In genomic region chr15:73915085-73915484, GRCh38 we compare ENCODE assay signal across 1 cellular context.
TF ChIP-seq lines count a peak whose summit lies in the region.

No MANE protein-coding gene starts in this region.

TF ChIP-seq in HEK293, 187 proteins besides CTCF, POLR2A, EP300 and RAD21 (continued from another document):
- 0 out of 2 replicates have a peak, but pooled peaks have one; percentile 7 for TF ChIP-seq PRDM1 (tag by site-specific recombination; IDR thresholded peaks at IDR 0.05)
- TF ChIP-seq ZNF2 (tag by site-specific recombination; IDR thresholded peaks at IDR 0.05): no peak
- TF ChIP-seq, protein P1, sequence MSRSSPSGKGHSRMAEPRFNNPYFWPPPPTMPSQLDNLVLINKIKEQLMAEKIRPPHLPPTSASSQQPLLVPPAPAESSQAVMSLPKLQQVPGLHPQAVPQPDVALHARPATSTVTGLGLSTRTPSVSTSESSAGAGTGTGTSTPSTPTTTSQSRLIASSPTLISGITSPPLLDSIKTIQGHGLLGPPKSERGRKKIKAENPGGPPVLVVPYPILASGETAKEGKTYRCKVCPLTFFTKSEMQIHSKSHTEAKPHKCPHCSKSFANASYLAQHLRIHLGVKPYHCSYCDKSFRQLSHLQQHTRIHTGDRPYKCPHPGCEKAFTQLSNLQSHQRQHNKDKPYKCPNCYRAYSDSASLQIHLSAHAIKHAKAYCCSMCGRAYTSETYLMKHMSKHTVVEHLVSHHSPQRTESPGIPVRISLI (tag by site-specific recombination; IDR thresholded peaks at IDR 0.05): no peak
- no peak for TF ChIP-seq ZNF624 (tag by site-specific recombination; IDR thresholded peaks at IDR 0.05)
- no peak for TF ChIP-seq ZNF768 (tag by site-specific recombination; IDR thresholded peaks at IDR 0.05)
- TF ChIP-seq ZNF514 (tag by site-specific recombination; IDR thresholded peaks at IDR 0.05): no peak
- no peak for TF ChIP-seq ZNF221 (tag by site-specific recombination; IDR thresholded peaks at IDR 0.05; ENCODE audit: borderline replicate concordance)
